Comparison of ENCODE assay signal across 8 cellular contexts in the genomic region with DNA sequence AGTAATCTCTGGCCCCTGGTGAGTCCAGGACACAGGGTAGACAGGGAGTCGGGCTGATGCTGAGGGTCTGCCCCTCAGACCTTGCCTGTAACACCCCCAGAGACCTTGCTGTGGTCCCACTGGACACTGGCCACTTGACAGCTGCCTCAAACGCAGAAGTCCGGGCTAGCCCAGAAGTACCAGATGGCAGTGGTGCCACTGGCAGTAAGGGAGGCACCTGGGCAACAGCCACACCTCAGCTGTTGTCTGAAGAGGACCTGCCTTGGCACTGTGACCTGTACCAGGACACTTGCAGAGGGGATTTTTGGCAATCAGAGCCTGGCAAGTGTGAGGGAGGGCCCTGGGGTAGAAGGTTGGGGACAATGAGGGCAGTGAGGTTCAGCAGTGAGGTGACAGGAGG.
"Had no signal": no experiment of that assay in that cellular context is flagged by ENCODE, and none has a peak within 500 bp of the region (broad histone marks: within the 10 kb centered on the region; RNA-seq: fewer than 3 reads in every experiment).

No MANE protein-coding gene starts in this region.

- H3K27ac Mint-ChIP-seq: HFFc6 had no signal

- DNase-seq: GM23248, GOT3, H7, HFFc6, IMR-90 had no signal

- H3K4me3 ChIP-seq: GM23248, HAP-1, K562 had no signal

- H3K4me1 ChIP-seq: HAP-1 had no signal

- H3K36me3 ChIP-seq: HAP-1 had no signal

- H3K9me3 ChIP-seq: HAP-1 had no signal

- H3K4me3 Mint-ChIP-seq: HFFc6 had no signal

- ATAC-seq: HCT116, K562 had no signal

- H3K27ac ChIP-seq: GM23248 had no signal
